In genomic region chr2:97730245-97730644, GRCh38 we compare ENCODE assay signal across 13 cellular contexts. TPM values are rescaled to one million over a fixed set of nuclear protein-coding genes. Genes with fewer than 3 reads are reported as not detected.
DNase-seq lines count a peak whose midpoint lies in the region; ATAC-seq and TF ChIP-seq lines count a peak whose summit lies in the region.
"Had no signal": no experiment of that assay in that cellular context is flagged by ENCODE, and none has a peak within 500 bp of the region (broad histone marks: within the 10 kb centered on the region; RNA-seq: fewer than 3 reads in every experiment).

No MANE protein-coding gene starts in this region.

- no peak for TF ChIP-seq CTCF in foreskin keratinocyte (conservative IDR thresholded peaks at IDR 0.05)

- peaks cover 5% of the 10 kb centered on the region for H3K4me1 ChIP-seq in foreskin keratinocyte
- H3K4me1 ChIP-seq: BE2C had no signal

- no peaks in the 10 kb centered on the region for H3K27me3 Mint-ChIP-seq in T-cell

- CTCF ChIA-PET in T-cell (lab: Charles Lee) (interaction anchor here in 1 of 2 donors (0.7 to 0.8 kb wide), 2 partner anchors 30 to 32 kb away, joined by 3 to 5 read pairs; no protein-coding TSS in a partner anchor), HEK293T (lab: Yijun Ruan, JAX) (interaction anchor here (0.9 kb wide), 1 partner anchor 140 kb away, joined by 3 read pairs; no protein-coding TSS in a partner anchor)

- POLR2A ChIA-PET in T-cell (lab: Charles Lee) (no interaction called here), HEK293T (lab: Yijun Ruan, JAX) (interaction anchor here (1.2 kb wide), 1 partner anchor 11 kb away, joined by 3 read pairs; no protein-coding TSS in a partner anchor)

- H3K27me3 ChIP-seq in foreskin keratinocyte, result peaks cover 10% of the 10 kb centered on the region
- H3K27me3 ChIP-seq: BE2C, SJCRH30 had no signal

- in situ Hi-C loops in ACHN (cut with HindIII; ENCODE audit: low pct_ligation_motif_present, low pct_unique_long_range_greater_than_20kb, low sequenced_read_pairs), result no loop called here

- peak overlapping the region; percentile 49 to 69 for H3K27ac Mint-ChIP-seq in T-cell

- peak; percentile 65 for DNase-seq in ACHN
- DNase-seq in EH (ENCODE audit: low read depth), result peak; percentile 56
- DNase-seq in T-cell, result no peak
- peak; percentile 82 to 92 for DNase-seq in foreskin keratinocyte
- DNase-seq in HEK293T (ENCODE audit: extremely low spot score), result no peak
- DNase-seq in superior temporal gyrus (ENCODE audit: extremely low spot score), result no peak
- DNase-seq in retina, result no peak
- DNase-seq in globus pallidus (ENCODE audit: low spot score), result no peak
- DNase-seq: BE2C, head of caudate nucleus, NCI-H748 treated with DMSO at 0.1 percent for 48 hours, SJCRH30 had no signal

- H3K4me3 Mint-ChIP-seq in T-cell, result no peak overlapping the region

- H3K27ac ChIP-seq in foreskin keratinocyte, result no peak overlapping the region
- H3K27ac ChIP-seq: SJCRH30 had no signal

- ATAC-seq in T-cell (replicated peaks in 1 of 4) (no peak), foreskin keratinocyte (no peak)
- ATAC-seq: left lobe of liver had no signal

- peaks cover 39 to 71% (median 57%) of the 10 kb centered on the region in 3 donors for H3K4me1 Mint-ChIP-seq in T-cell

- H3K36me3 Mint-ChIP-seq in T-cell, result peaks cover 64% of the 10 kb centered on the region

- H3K9me3 Mint-ChIP-seq in T-cell, result no peaks in the 10 kb centered on the region

TF ChIP-seq in HEK293T, 16 proteins besides CTCF, POLR2A, EP300 and RAD21:
- TF ChIP-seq HDGF (IDR thresholded peaks at IDR 0.05; ENCODE audit: borderline replicate concordance), result no peak
- no peak for TF ChIP-seq FOXM1 (IDR thresholded peaks at IDR 0.05; ENCODE audit: borderline replicate concordance)
- TF ChIP-seq BHLHE40 (IDR thresholded peaks at IDR 0.05; ENCODE audit: borderline replicate concordance), result no peak
- no peak for TF ChIP-seq TARDBP (IDR thresholded peaks at IDR 0.05)
- no peak for TF ChIP-seq L3MBTL2 (conservative IDR thresholded peaks at IDR 0.05)
- no peak for TF ChIP-seq PKNOX1 (IDR thresholded peaks at IDR 0.05)
- TF ChIP-seq SUZ12 (IDR thresholded peaks at IDR 0.05), result no peak
- TF ChIP-seq FOXA1 (IDR thresholded peaks at IDR 0.05), result no peak
- no peak for TF ChIP-seq NFRKB (IDR thresholded peaks at IDR 0.05)
- no peak for TF ChIP-seq ARNT (IDR thresholded peaks at IDR 0.05)
- no peak for TF ChIP-seq ZNF384 (IDR thresholded peaks at IDR 0.05)
- TF ChIP-seq ELF4 (IDR thresholded peaks at IDR 0.05), result no peak

RNA-seq across cellular contexts. Expression of gene ZAP70, which starts 16.9 kb away (rescaled TPM):
- total RNA-seq in T-cell (100 to 1,000 TPM; 449 to 534 (median 468) TPM), foreskin keratinocyte (not detected in 2 replicates)
- 0.01 TPM in 1 of 2 replicates, not detected in the other for polyA plus RNA-seq in foreskin keratinocyte

Comparison
In these comparisons a context has a peak if more than half of its experiments do, and no peak if none do; other contexts are left out.
1. DNase-seq: peak in ACHN (single experiment), EH (single experiment) and foreskin keratinocyte (2 of 2); none in T-cell (0 of 34), HEK293T (single experiment), superior temporal gyrus (single experiment), retina (single experiment) and globus pallidus (single experiment).
2. RNA of gene ZAP70, which starts 16.9 kb away (total RNA-seq): 449 to 534 TPM in T-cell; not detected in foreskin keratinocyte; every median in the first group is over 100 times any median in the second.